Comparison of ENCODE assay signal across 8 cellular contexts in genomic region chr11:60951909-60952741, GRCh38. TPM values are rescaled to one million over a fixed set of nuclear protein-coding genes. Genes with fewer than 3 reads are reported as not detected.
DNase-seq lines count a peak whose midpoint lies in the region; ATAC-seq, FAIRE-seq and TF ChIP-seq lines count a peak whose summit lies in the region.

TSS of gene SLC15A3 (minus strand) at chr11:60952176. CDS start at chr11:60951551, 625 bp downstream.

- TF ChIP-seq CTCF in A673 (conservative IDR thresholded peaks at IDR 0.05; ENCODE audit: low read depth, low read length): no peak

- ATAC-seq in HG02588 (IDR thresholded peaks at IDR 0.05; ENCODE audit: unreplicated experiment): peak; percentile 68

- no TSS peak for BruUV-seq in A673 (replicated peaks; lab: Mats Ljungman, UMichigan)

- CTCF ChIA-PET in A673 (lab: Charles Lee): no interaction called here

- no peaks in the 10 kb centered on the region for H3K9me3 ChIP-seq in iPS-20b (ENCODE audit: insufficient read depth, low read depth, low read length)
- H3K9me3 ChIP-seq in A673 (ENCODE audit: low read depth, low read length, poor library complexity, severe bottlenecking): no peaks in the 10 kb centered on the region

- intact Hi-C loops in A673 (cut with micrococcal nuclease; ENCODE audit: unreplicated experiment): no loop called here

- DNase-seq in GM18507 (ENCODE audit: extremely low spot score, insufficient read length, low read depth) (peak; percentile 65), NOMO-1 treated with dmso at 0.1 percent for 144 hours (lab: John Stamatoyannopoulos, UW; ENCODE audit: unreplicated experiment) (peak; percentile 90), astrocyte of the hippocampus (ENCODE audit: low read depth, low spot score) (peak; percentile 45), A673 (ENCODE audit: low spot score) (no peak), NCI-H524 (lab: John Stamatoyannopoulos, UW) (no peak)

- H3K36me3 ChIP-seq in iPS-20b (ENCODE audit: insufficient read depth, low read depth, low read length) (no peaks in the 10 kb centered on the region), A673 (ENCODE audit: insufficient read depth, low read length, poor library complexity, severe bottlenecking) (no peaks in the 10 kb centered on the region)

- H3K9ac ChIP-seq in iPS-20b (ENCODE audit: low read depth, low read length): peak within 1 kb of the TSS; percentile 53; the same call in 1 of the 2 replicates

- H3K4me1 ChIP-seq in iPS-20b (ENCODE audit: insufficient read depth, low read length): peaks cover 16% of the 10 kb centered on the region; the same call in 1 of the 2 replicates
- H3K4me1 ChIP-seq in A673 (ENCODE audit: insufficient read depth, low read length, poor library complexity, severe bottlenecking): no peaks in the 10 kb centered on the region

- H3K27ac ChIP-seq in iPS-20b (ENCODE audit: low read length): no peak within 1 kb of the TSS
- peak within 1 kb of the TSS; percentile 49 to 93 (median 86) for H3K27ac ChIP-seq in skin epidermis
- H3K27ac ChIP-seq in A673 (ENCODE audit: low read depth, low read length, poor library complexity, severe bottlenecking): no peak within 1 kb of the TSS

- peaks cover 38% of the 10 kb centered on the region for H3K27me3 ChIP-seq in iPS-20b (ENCODE audit: insufficient read depth, low read length)
- no peaks in the 10 kb centered on the region for H3K27me3 ChIP-seq in A673 (replicated peaks; ENCODE audit: insufficient read depth, low read depth, low read length, poor library complexity)

- POLR2A ChIA-PET in A673 (lab: Charles Lee; ENCODE audit: low non-redundant PET): no interaction called here

- FAIRE-seq in GM18507 (lab: Jason Lieb, UNC): peak; percentile 95

- H3K4me3 ChIP-seq in iPS-20b (ENCODE audit: low read length): peak within 1 kb of the TSS; percentile 70
- peak within 1 kb of the TSS; percentile 20 to 45 (median 30) for H3K4me3 ChIP-seq in skin epidermis
- no peak within 1 kb of the TSS for H3K4me3 ChIP-seq in A673 (ENCODE audit: low read depth, low read length, poor library complexity, severe bottlenecking)

RNA-seq across cellular contexts. Expression of gene SLC15A3, which starts in this region (rescaled TPM):
- total RNA-seq in A673 (2021): not detected in 2 replicates

Comparison
In these comparisons a context has a peak if more than half of its experiments do, and no peak if none do; other contexts are left out.
1. DNase-seq: peak in GM18507 (single experiment), NOMO-1 treated with dmso at 0.1 percent for 144 hours (single experiment) and astrocyte of the hippocampus (single experiment); none in A673 (single experiment) and NCI-H524 (0 of 2).
2. H3K27ac ChIP-seq: peak in skin epidermis (21 of 21); none in iPS-20b (single experiment) and A673 (single experiment).